10 cellular contexts compared by ENCODE assay signal in the genomic region with DNA sequence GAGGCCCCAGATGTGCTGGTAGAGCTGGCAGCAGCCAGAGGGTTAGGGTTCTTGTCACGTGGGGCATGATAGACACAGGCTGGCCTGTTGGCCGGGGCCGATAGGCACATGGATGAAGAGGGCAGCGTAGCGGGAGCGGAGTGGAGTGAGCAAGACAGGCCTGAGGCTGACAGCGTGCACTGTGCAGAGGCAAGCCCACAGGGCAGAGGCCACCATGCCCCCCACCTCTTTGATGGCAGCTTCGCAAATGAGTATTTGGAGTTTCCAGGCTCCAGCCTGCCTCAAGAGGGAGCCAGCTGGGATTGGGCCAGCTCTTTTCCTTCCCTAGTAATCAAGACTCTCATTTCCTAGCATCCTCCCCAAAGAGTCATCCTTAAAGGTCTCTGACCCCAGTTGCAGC. TPM values are rescaled to one million over a fixed set of nuclear protein-coding genes. Genes with fewer than 3 reads are reported as not detected.
DNase-seq lines count a peak whose midpoint lies in the region; ATAC-seq, FAIRE-seq and TF ChIP-seq lines count a peak whose summit lies in the region.
"Had no signal": no experiment of that assay in that cellular context is flagged by ENCODE, and none has a peak within 500 bp of the region (broad histone marks: within the 10 kb centered on the region; RNA-seq: fewer than 3 reads in every experiment).

No MANE protein-coding gene starts in this region.

- H3K27ac ChIP-seq in HepG2 (ENCODE audit: extremely low read length, insufficient read depth, low read length) = no peak overlapping the region

- no peaks in the 10 kb centered on the region for H4K20me1 ChIP-seq in HepG2 (ENCODE audit: insufficient read depth, low read length)

- H3K4me3 ChIP-seq in HFF-Myc (replicated peaks; ENCODE audit: low read depth, low read length) = no peak overlapping the region
- no peak overlapping the region for H3K4me3 ChIP-seq in choroid plexus epithelial cell (ENCODE audit: low read depth, low read length)
- no peak overlapping the region for H3K4me3 ChIP-seq in HepG2 (replicated peaks in 1 of 3; ENCODE audit: insufficient read depth in 1 of 3, low read depth in 2 of 3, low read length in 3 of 3)
- H3K4me3 ChIP-seq: GM12878 had no signal

- in situ Hi-C loops in HepG2 (cut with HindIII; ENCODE audit: extremely low pct_ligation_motif_present, low pct_unique_long_range_greater_than_20kb) = loop anchor here (5.0 kb wide), 1 partner anchor 51 kb away; a partner anchor contains a TSS
- in situ Hi-C loops in ACHN (cut with HindIII; ENCODE audit: low pct_ligation_motif_present, low pct_unique_long_range_greater_than_20kb, low sequenced_read_pairs) = no loop called here

- POLR2A ChIA-PET in HepG2 (lab: Yijun Ruan, JAX) = interaction anchor here (0.7 to 1.7 kb wide), 3 partner anchors 30 to 60 kb away, joined by 3 to 8 read pairs (median 3); a partner anchor contains a TSS

- peaks cover 17% of the 10 kb centered on the region in 2 donors for H3K4me1 Mint-ChIP-seq in effector memory CD8-positive, alpha-beta T cell (ENCODE audit: low read depth in 2 of 2)

- no peak for TF ChIP-seq RAD21 in HepG2 (CRISPR knock-in tag; IDR thresholded peaks at IDR 0.05)

- ATAC-seq in HepG2 = peak; percentile 14; the same call in 2 of the 3 replicates
- ATAC-seq in effector memory CD8-positive, alpha-beta T cell (replicated peaks) = no peak
- ATAC-seq: GM12878 had no signal

- H3K4me2 ChIP-seq in HepG2 (ENCODE audit: low read depth, low read length) = no peak overlapping the region

- intact Hi-C loops in HepG2 (cut with micrococcal nuclease; ENCODE audit: unreplicated experiment) = no loop called here

- 44% methylated on average over 7 of the region's 8 CpGs for WGBS in HepG2 (ENCODE audit: low lambda C conversion rate)

- no peak overlapping the region for H2AFZ ChIP-seq in HepG2 (ENCODE audit: low read length)

- CTCF ChIA-PET in HepG2 (lab: Yijun Ruan, JAX; ENCODE audit: low intra/inter-chr PET ratio, low total read pairs) = interaction anchor here (0.7 to 5.5 kb wide), 2 partner anchors 53 to 65 kb away, joined by 3 to 150 read pairs; a partner anchor contains a TSS

- TF ChIP-seq EP300 in HepG2 (IDR thresholded peaks at IDR 0.05; ENCODE audit: low read depth in 2 of 2, low read length in 2 of 2) (no peak), HepG2 (CRISPR knock-in tag; IDR thresholded peaks at IDR 0.05; ENCODE audit: borderline replicate concordance) (no peak)

- TF ChIP-seq POLR2A in HepG2 (IDR thresholded peaks at IDR 0.05; ENCODE audit: insufficient read depth in 1 of 2, low read depth in 2 of 2, low read length in 2 of 2) = no peak

- peaks cover 32% of the 10 kb centered on the region for H3K4me1 ChIP-seq in HepG2 (ENCODE audit: insufficient read depth, low read length)

- FAIRE-seq in HepG2 (lab: Jason Lieb, UNC) = no peak
- FAIRE-seq: GM12878 had no signal

- DNase-seq in AG08395 (ENCODE audit: low spot score) (peak; percentile 66), HFF-Myc (ENCODE audit: extremely low read depth, low read depth) (no peak), choroid plexus epithelial cell (ENCODE audit: low read depth) (peak; percentile 50), HepG2 (ENCODE audit: low spot score) (no peak), SIG-M5 treated with dmso at 0.1 percent for 504 hours (lab: John Stamatoyannopoulos, UW; ENCODE audit: unreplicated experiment) (no peak), ACHN (no peak), T-helper 1 cell (no peak)
- DNase-seq in effector memory CD8-positive, alpha-beta T cell = no peak
- DNase-seq: NCI-H146 had no signal

- H3K36me3 Mint-ChIP-seq in effector memory CD8-positive, alpha-beta T cell (ENCODE audit: insufficient read depth) = peaks cover 5% of the 10 kb centered on the region

- H3K27ac Mint-ChIP-seq in effector memory CD8-positive, alpha-beta T cell = no peak overlapping the region

- peak; percentile 27 for TF ChIP-seq CTCF in HFF-Myc (IDR thresholded peaks at IDR 0.05; ENCODE audit: low read depth, low read length, missing control alignments)
- TF ChIP-seq CTCF in choroid plexus epithelial cell (conservative IDR thresholded peaks at IDR 0.05; ENCODE audit: low read depth, low read length) = peak; percentile 56
- TF ChIP-seq CTCF in HepG2 (CRISPR knock-in tag; IDR thresholded peaks at IDR 0.05) = peak; percentile 16; the same call in 1 of the 2 replicates

- no peaks in the 10 kb centered on the region for H3K9me3 Mint-ChIP-seq in effector memory CD8-positive, alpha-beta T cell

- no peak overlapping the region for H3K4me3 Mint-ChIP-seq in effector memory CD8-positive, alpha-beta T cell

- H3K27me3 ChIP-seq in HepG2 (ENCODE audit: control insufficient read depth in 1 of 2, insufficient read depth in 2 of 2, low read length in 2 of 2) = peaks cover 5 to 36% of the 10 kb centered on the region in 2 experiments

- no peaks in the 10 kb centered on the region for H3K27me3 Mint-ChIP-seq in effector memory CD8-positive, alpha-beta T cell

- H3K79me2 ChIP-seq in HepG2 (ENCODE audit: insufficient read depth, low read length) = no peaks in the 10 kb centered on the region

- H3K36me3 ChIP-seq in HepG2 (replicated peaks in 1 of 2; ENCODE audit: control insufficient read depth in 1 of 2, insufficient read depth in 2 of 2, low read length in 2 of 2) = no peaks in the 10 kb centered on the region

- no TSS peak for BruUV-seq in HepG2 (replicated peaks; lab: Mats Ljungman, UMichigan)

- no peak overlapping the region for H3K9ac ChIP-seq in HepG2 (ENCODE audit: insufficient read depth, low read depth, low read length)

- H3K9me3 ChIP-seq in HepG2 (ENCODE audit: low read length) = no peaks in the 10 kb centered on the region

RNA-seq across cellular contexts. Expression of a gene that starts 43.5 kb away (rescaled TPM):
- 0.21 and 0.24 TPM in 2 replicates for total RNA-seq in HepG2 (2016; rRNA removed; fragmentation: Illumina TruSeq; extraction: Trizol)
- 0.35 and 0.71 TPM in 2 replicates for total RNA-seq in HepG2 (2016; cell fraction: cytosol; rRNA removed; fragmentation: Illumina TruSeq; extraction: Trizol; ENCODE audit: low read depth)
- 0.13 and 0.22 TPM in 2 replicates for total RNA-seq in HepG2 (2016; cell fraction: insoluble cytoplasmic fraction; rRNA removed; fragmentation: Illumina TruSeq; extraction: Trizol)
- 0.19 and 0.24 TPM in 2 replicates for total RNA-seq in HepG2 (2016; cell fraction: membrane; rRNA removed; fragmentation: Illumina TruSeq; extraction: Trizol)
- 0.28 and 0.37 TPM in 2 replicates for total RNA-seq in HepG2 (2016; cell fraction: nucleus; rRNA removed; fragmentation: Illumina TruSeq; extraction: Trizol)
- 0.12 and 0.26 TPM in 2 replicates for polyA plus RNA-seq in HepG2 (2011; rRNA removed)
- 0.09 and 0.12 TPM in 2 replicates for polyA plus RNA-seq in HepG2 (2011; cell fraction: cytosol; rRNA removed)
- polyA plus RNA-seq in HepG2 (2011; cell fraction: nucleus; rRNA removed) = 0.23 and 0.36 TPM in 2 replicates
- 0.07 and 0.23 TPM in 2 replicates for polyA plus RNA-seq in HepG2 (2012)
- 0.05 and 0.09 TPM in 2 replicates for polyA plus RNA-seq in HepG2 (2016; cell fraction: cytosol; fragmentation: Illumina TruSeq; extraction: Trizol; ENCODE audit: low read depth)
- 0.11 and 0.27 TPM in 2 replicates for polyA plus RNA-seq in HepG2 (2016; cell fraction: insoluble cytoplasmic fraction; fragmentation: Illumina TruSeq; extraction: Trizol; ENCODE audit: low read depth)
- polyA plus RNA-seq in HepG2 (2016; cell fraction: membrane; fragmentation: Illumina TruSeq; extraction: Trizol; ENCODE audit: low read depth) = 0.16 and 0.31 TPM in 2 replicates
- polyA plus RNA-seq in HepG2 (2016; cell fraction: nucleus; fragmentation: Illumina TruSeq; extraction: Trizol; ENCODE audit: insufficient read depth, low read depth) = 0.20 and 0.56 TPM in 2 replicates
- polyA minus RNA-seq in HepG2 (2011; rRNA and poly(A)+ RNA removed; ENCODE audit: low replicate concordance) = 0.78 and 3.1 TPM in 2 replicates
- not detected in 2 replicates for polyA minus RNA-seq in HepG2 (2011; cell fraction: cytosol; rRNA and poly(A)+ RNA removed)
- polyA minus RNA-seq in HepG2 (2011; cell fraction: nucleus; rRNA and poly(A)+ RNA removed) = 0.26 TPM in 1 of 2 replicates, not detected in the other

RNA-seq across cellular contexts. Expression of a gene that starts 50.3 kb away (rescaled TPM):
- total RNA-seq in HepG2 (2016; rRNA removed; fragmentation: Illumina TruSeq; extraction: Trizol) = 1.1 and 1.2 TPM in 2 replicates
- total RNA-seq in HepG2 (2016; cell fraction: cytosol; rRNA removed; fragmentation: Illumina TruSeq; extraction: Trizol; ENCODE audit: low read depth) = 0.10 and 0.18 TPM in 2 replicates
- 0.79 and 1.1 TPM in 2 replicates for total RNA-seq in HepG2 (2016; cell fraction: insoluble cytoplasmic fraction; rRNA removed; fragmentation: Illumina TruSeq; extraction: Trizol)
- total RNA-seq in HepG2 (2016; cell fraction: membrane; rRNA removed; fragmentation: Illumina TruSeq; extraction: Trizol) = 0.65 and 0.71 TPM in 2 replicates
- total RNA-seq in HepG2 (2016; cell fraction: nucleus; rRNA removed; fragmentation: Illumina TruSeq; extraction: Trizol) = 1.5 and 1.6 TPM in 2 replicates
- 0.68 and 0.75 TPM in 2 replicates for polyA plus RNA-seq in HepG2 (2011; rRNA removed)
- 0.47 and 0.54 TPM in 2 replicates for polyA plus RNA-seq in HepG2 (2011; cell fraction: cytosol; rRNA removed)
- 1.2 TPM in 2 replicates for polyA plus RNA-seq in HepG2 (2011; cell fraction: nucleus; rRNA removed)
- polyA plus RNA-seq in HepG2 (2012) = 0.35 and 0.38 TPM in 2 replicates
- polyA plus RNA-seq in HepG2 (2016; cell fraction: cytosol; fragmentation: Illumina TruSeq; extraction: Trizol; ENCODE audit: low read depth) = 0.17 and 0.19 TPM in 2 replicates
- polyA plus RNA-seq in HepG2 (2016; cell fraction: insoluble cytoplasmic fraction; fragmentation: Illumina TruSeq; extraction: Trizol; ENCODE audit: low read depth) = 0.99 and 1.4 TPM in 2 replicates
- 0.41 and 0.78 TPM in 2 replicates for polyA plus RNA-seq in HepG2 (2016; cell fraction: membrane; fragmentation: Illumina TruSeq; extraction: Trizol; ENCODE audit: low read depth)
- 2.5 and 3.1 TPM in 2 replicates for polyA plus RNA-seq in HepG2 (2016; cell fraction: nucleus; fragmentation: Illumina TruSeq; extraction: Trizol; ENCODE audit: insufficient read depth, low read depth)
- 1.7 and 4.8 TPM in 2 replicates for polyA minus RNA-seq in HepG2 (2011; rRNA and poly(A)+ RNA removed; ENCODE audit: low replicate concordance)
- 0.89 and 1.3 TPM in 2 replicates for polyA minus RNA-seq in HepG2 (2011; cell fraction: cytosol; rRNA and poly(A)+ RNA removed)
- polyA minus RNA-seq in HepG2 (2011; cell fraction: nucleus; rRNA and poly(A)+ RNA removed) = 1.2 and 1.7 TPM in 2 replicates

RNA-seq across cellular contexts. Expression of a gene that starts 59.8 kb away (rescaled TPM):
- total RNA-seq in HepG2 (2016; rRNA removed; fragmentation: Illumina TruSeq; extraction: Trizol) = 4.8 and 6.1 TPM in 2 replicates
- total RNA-seq in HepG2 (2016; cell fraction: cytosol; rRNA removed; fragmentation: Illumina TruSeq; extraction: Trizol; ENCODE audit: low read depth) = 1.0 and 1.2 TPM in 2 replicates
- 4.8 and 5.9 TPM in 2 replicates for total RNA-seq in HepG2 (2016; cell fraction: insoluble cytoplasmic fraction; rRNA removed; fragmentation: Illumina TruSeq; extraction: Trizol)
- 2.2 and 2.7 TPM in 2 replicates for total RNA-seq in HepG2 (2016; cell fraction: membrane; rRNA removed; fragmentation: Illumina TruSeq; extraction: Trizol)
- 4.2 and 5.3 TPM in 2 replicates for total RNA-seq in HepG2 (2016; cell fraction: nucleus; rRNA removed; fragmentation: Illumina TruSeq; extraction: Trizol)
- 2.5 and 2.6 TPM in 2 replicates for polyA plus RNA-seq in HepG2 (2011; rRNA removed)
- 1.4 and 2.1 TPM in 2 replicates for polyA plus RNA-seq in HepG2 (2011; cell fraction: cytosol; rRNA removed)
- polyA plus RNA-seq in HepG2 (2011; cell fraction: nucleus; rRNA removed) = 1.4 and 1.5 TPM in 2 replicates
- 2.5 and 2.8 TPM in 2 replicates for polyA plus RNA-seq in HepG2 (2012)
- polyA plus RNA-seq in HepG2 (2016; cell fraction: cytosol; fragmentation: Illumina TruSeq; extraction: Trizol; ENCODE audit: low read depth) = 0.22 and 0.28 TPM in 2 replicates
- polyA plus RNA-seq in HepG2 (2016; cell fraction: insoluble cytoplasmic fraction; fragmentation: Illumina TruSeq; extraction: Trizol; ENCODE audit: low read depth) = 3.7 TPM in 2 replicates
- polyA plus RNA-seq in HepG2 (2016; cell fraction: membrane; fragmentation: Illumina TruSeq; extraction: Trizol; ENCODE audit: low read depth) = 0.66 and 0.70 TPM in 2 replicates
- polyA plus RNA-seq in HepG2 (2016; cell fraction: nucleus; fragmentation: Illumina TruSeq; extraction: Trizol; ENCODE audit: insufficient read depth, low read depth) = 3.9 and 4.3 TPM in 2 replicates
- 4.2 and 16.5 TPM in 2 replicates for polyA minus RNA-seq in HepG2 (2011; rRNA and poly(A)+ RNA removed; ENCODE audit: low replicate concordance)
- polyA minus RNA-seq in HepG2 (2011; cell fraction: cytosol; rRNA and poly(A)+ RNA removed) = 2.4 and 2.5 TPM in 2 replicates
- 5.3 and 5.9 TPM in 2 replicates for polyA minus RNA-seq in HepG2 (2011; cell fraction: nucleus; rRNA and poly(A)+ RNA removed)

Comparison
In these comparisons a context has a peak if more than half of its experiments do, and no peak if none do; other contexts are left out.
1. DNase-seq: peak in AG08395 (single experiment) and choroid plexus epithelial cell (single experiment); none in HFF-Myc (single experiment), HepG2 (single experiment), SIG-M5 treated with dmso at 0.1 percent for 504 hours (single experiment), effector memory CD8-positive, alpha-beta T cell (0 of 3), ACHN (single experiment) and T-helper 1 cell (0 of 5).
2. Peak in every context shown above with its lines, with median percentiles within 50 percentile points of each other: CTCF ChIP-seq.